Comparison of ENCODE assay signal across 9 cellular contexts in genomic region chr1:156571261-156571958, GRCh38. TPM values are rescaled to one million over a fixed set of nuclear protein-coding genes. Genes with fewer than 3 reads are reported as not detected.
DNase-seq lines count a peak whose midpoint lies in the region; ATAC-seq, FAIRE-seq and TF ChIP-seq lines count a peak whose summit lies in the region.
"Had no signal": no experiment of that assay in that cellular context is flagged by ENCODE, and none has a peak within 500 bp of the region (broad histone marks: within the 10 kb centered on the region; RNA-seq: fewer than 3 reads in every experiment).

No MANE protein-coding gene starts in this region.

- H3K79me2 ChIP-seq in K562 (ENCODE audit: control insufficient read depth, insufficient read depth, low read length), result peaks cover 22% of the 10 kb centered on the region; the same call in 2 of the 3 replicates

- peak overlapping the region; percentile 33 to 86 (median 62) for H3K27ac Mint-ChIP-seq in nephron

- peak overlapping the region; percentile 90 to 96 (median 94) for H3K4me3 Mint-ChIP-seq in nephron

- H3K9ac ChIP-seq in K562 (ENCODE audit: insufficient read depth in 1 of 2, low read depth in 2 of 2, low read length in 2 of 2), result peak overlapping the region; percentile 74 to 97; a peak in 3 of 4 replicates

- intact Hi-C loops in K562 (cut with micrococcal nuclease), result no loop called here

- H3K4me2 ChIP-seq in K562 (ENCODE audit: insufficient read depth, low read length), result peak overlapping the region; percentile 89

- H3K27me3 Mint-ChIP-seq in nephron (ENCODE audit: low read depth), result peaks cover 10% of the 10 kb centered on the region

- TF ChIP-seq EP300 in K562 (IDR thresholded peaks at IDR 0.05; ENCODE audit: low read length), result no peak

- BruUV-seq in K562 (replicated peaks; lab: Mats Ljungman, UMichigan), result no TSS peak

- POLR2A ChIA-PET in K562 (lab: Yijun Ruan, JAX), result interaction anchor here (0.8 to 1.6 kb wide), 5 partner anchors 10 to 71 kb away, joined by 3 to 7 read pairs (median 3); partner anchors contain the start of gene MEF2D

- no peaks in the 10 kb centered on the region for H3K9me3 ChIP-seq in K562 (replicated peaks; ENCODE audit: control insufficient read depth, insufficient read depth, low read depth, low read length)

- peak; percentile 51 for ATAC-seq in K562
- no peak for ATAC-seq in GM21360 (IDR thresholded peaks at IDR 0.05; ENCODE audit: unreplicated experiment)
- no peak for ATAC-seq in HG02870 (IDR thresholded peaks at IDR 0.05; ENCODE audit: unreplicated experiment)

- H3K9me3 Mint-ChIP-seq in nephron, result no peaks in the 10 kb centered on the region

- peaks cover 23% of the 10 kb centered on the region for H3K4me1 Mint-ChIP-seq in nephron

- H3K36me3 ChIP-seq in K562 (ENCODE audit: control insufficient read depth, insufficient read depth, low read length), result peaks cover 6% of the 10 kb centered on the region; the same call in 2 of the 3 replicates

- H3K27ac ChIP-seq in K562 (ENCODE audit: extremely low read depth, low read depth, low read length), result peak overlapping the region; percentile 43

- H3K4me3 ChIP-seq in K562, result peak overlapping the region; percentile 84

- peaks cover 8% of the 10 kb centered on the region for H3K9me1 ChIP-seq in K562 (ENCODE audit: control insufficient read depth, insufficient read depth, low read length)

- TF ChIP-seq POLR2A in K562 (conservative IDR thresholded peaks at IDR 0.05), result no peak

- peak; percentile 64 for FAIRE-seq in K562 (lab: Jason Lieb, UNC)

- no peak for TF ChIP-seq CTCF in K562 (IDR thresholded peaks at IDR 0.05 in 2 of 3, conservative IDR thresholded peaks at IDR 0.05 in 1 of 3; ENCODE audit: insufficient read depth in 2 of 3, low read depth in 1 of 3, low read length in 3 of 3)
- TF ChIP-seq CTCF in nephron (IDR thresholded peaks at IDR 0.05; ENCODE audit: unreplicated experiment in 3 of 3), result no peak

- no peaks in the 10 kb centered on the region for H4K20me1 ChIP-seq in K562 (replicated peaks; ENCODE audit: control insufficient read depth, insufficient read depth, low read length)

- peaks cover 9% of the 10 kb centered on the region for H3K36me3 Mint-ChIP-seq in nephron (ENCODE audit: low read depth)

- TF ChIP-seq RAD21 in K562 (CRISPR knock-in tag; conservative IDR thresholded peaks at IDR 0.05 in 1 of 2, IDR thresholded peaks at IDR 0.05 in 1 of 2), result no peak

- WGBS in K562 (ENCODE audit: insufficient coverage, low coverage, missing lambda C conversion rate), result 17% methylated on average over 4 of the region's 4 CpGs

- H3K4me1 ChIP-seq in K562 (replicated peaks in 1 of 2; ENCODE audit: control insufficient read depth in 2 of 2, insufficient read depth in 2 of 2, low read length in 2 of 2), result peaks cover 11 to 19% of the 10 kb centered on the region in 2 experiments

- DNase-seq in Daoy (ENCODE audit: low read depth) (peak; percentile 84), M059J (ENCODE audit: low read depth) (peak; percentile 91), K562 (ENCODE audit: extremely low read depth in 1 of 4, low spot score in 3 of 4) (peak in 1 of 4 experiments; percentile 40), 8988T (no peak), NCI-H748 treated with DMSO at 0.1 percent for 48 hours (lab: John Stamatoyannopoulos, UW) (no peak)

- in situ Hi-C loops in K562 (cut with MboI), result no loop called here

- H2AFZ ChIP-seq in K562 (ENCODE audit: low read depth, low read length), result peak overlapping the region; percentile 93

- no peaks in the 10 kb centered on the region for H3K27me3 ChIP-seq in K562 (ENCODE audit: control insufficient read depth in 2 of 2, insufficient read depth in 2 of 2, low read length in 2 of 2)

- CTCF ChIA-PET in K562 (lab: Yijun Ruan, JAX; ENCODE audit: low intra/inter-chr PET ratio), result no interaction called here

RNA-seq across cellular contexts. Expression of gene IQGAP3, which starts 1.0 kb away (rescaled TPM):
- total RNA-seq in Daoy (2014; rRNA removed; shearing (Covaris generic)), result 43.6 and 45.7 TPM in 2 replicates
- total RNA-seq in M059J (2014; rRNA removed; shearing (Covaris generic)), result 23.7 and 40.5 TPM in 2 replicates
- total RNA-seq in K562 (2011; cell fraction: chromatin; rRNA removed; ENCODE audit: low replicate concordance), result 82.6 and 114 TPM in 2 replicates
- 58.8 and 62.5 TPM in 2 replicates for total RNA-seq in K562 (2011; cell fraction: nucleolus; rRNA removed)
- total RNA-seq in K562 (2011; cell fraction: nucleoplasm; rRNA removed), result 60.2 and 63.7 TPM in 2 replicates
- total RNA-seq in K562 (2014; rRNA removed), result 10.5 and 14.4 TPM in 2 replicates
- 6.4 and 8.4 TPM in 2 replicates for total RNA-seq in K562 (2014; rRNA removed; fragmentation: Illumina TruSeq; extraction: Trizol)
- total RNA-seq in K562 (2015; rRNA removed; fragmentation: Illumina TruSeq; extraction: Trizol), result 9.2 and 10.8 TPM in 2 replicates
- total RNA-seq in K562 (2021), result 14.1 and 16.6 TPM in 2 replicates
- 14.1 and 32.1 TPM in 2 replicates for polyA plus RNA-seq in K562 (2011; rRNA removed)
- polyA plus RNA-seq in K562 (2011; cell fraction: cytosol; rRNA removed), result 9.2 and 12.7 TPM in 2 replicates
- polyA plus RNA-seq in K562 (2011; cell fraction: nucleus; rRNA removed), result 162 and 212 TPM in 2 replicates
- polyA plus RNA-seq in K562 (2012), result 12.9 and 29.3 TPM in 2 replicates
- polyA plus RNA-seq in K562 (2014; fragmentation: Illumina TruSeq; extraction: Trizol), result 11.0 and 11.9 TPM in 2 replicates
- polyA plus RNA-seq in K562 (2014; fragmentation: Nextera tagmentation; extraction: Ambion mirVana), result 1 to 10 TPM; 1.4 TPM
- polyA plus RNA-seq in K562 (2014; rRNA removed), result 10.5 and 16.5 TPM in 2 replicates
- 16.0 and 26.5 TPM in 2 replicates for polyA minus RNA-seq in K562 (2011; rRNA and poly(A)+ RNA removed)
- polyA minus RNA-seq in K562 (2011; cell fraction: cytosol; rRNA and poly(A)+ RNA removed), result 7.9 and 16.4 TPM in 2 replicates
- polyA minus RNA-seq in K562 (2011; cell fraction: nucleus; rRNA and poly(A)+ RNA removed), result 23.0 and 48.5 TPM in 2 replicates

RNA-seq across cellular contexts. Expression of gene TTC24, which starts 8.1 kb away (rescaled TPM):
- total RNA-seq in Daoy (2014; rRNA removed; shearing (Covaris generic)), result not detected in 2 replicates
- not detected in 2 replicates for total RNA-seq in M059J (2014; rRNA removed; shearing (Covaris generic))
- total RNA-seq in K562 (2011; cell fraction: chromatin; rRNA removed; ENCODE audit: low replicate concordance), result not detected in 2 replicates
- not detected in 2 replicates for total RNA-seq in K562 (2011; cell fraction: nucleolus; rRNA removed)
- not detected in 2 replicates for total RNA-seq in K562 (2011; cell fraction: nucleoplasm; rRNA removed)
- total RNA-seq in K562 (2014; rRNA removed) (not detected in 2 replicates), K562 (2014; rRNA removed; fragmentation: Illumina TruSeq; extraction: Trizol) (not detected in 2 replicates), K562 (2015; rRNA removed; fragmentation: Illumina TruSeq; extraction: Trizol) (not detected in 2 replicates), K562 (2021) (not detected in 2 replicates)
- polyA plus RNA-seq in K562 (2011; rRNA removed) (not detected in 2 replicates), K562 (2014; fragmentation: Illumina TruSeq; extraction: Trizol) (not detected in 2 replicates), K562 (2014; fragmentation: Nextera tagmentation; extraction: Ambion mirVana) (not detected), K562 (2014; rRNA removed) (not detected in 2 replicates)
- polyA plus RNA-seq in K562 (2011; cell fraction: cytosol; rRNA removed), result not detected in 2 replicates
- polyA plus RNA-seq in K562 (2011; cell fraction: nucleus; rRNA removed), result not detected in 2 replicates
- not detected in 2 replicates for polyA plus RNA-seq in K562 (2012)
- polyA minus RNA-seq in K562 (2011; rRNA and poly(A)+ RNA removed), result not detected in 2 replicates
- polyA minus RNA-seq in K562 (2011; cell fraction: cytosol; rRNA and poly(A)+ RNA removed), result not detected in 2 replicates
- polyA minus RNA-seq in K562 (2011; cell fraction: nucleus; rRNA and poly(A)+ RNA removed), result not detected in 2 replicates

RNA-seq across cellular contexts. Expression of gene NAXE, which starts 20.2 kb away (rescaled TPM):
- total RNA-seq in Daoy (2014; rRNA removed; shearing (Covaris generic)), result 81.9 and 87.9 TPM in 2 replicates
- 120 and 139 TPM in 2 replicates for total RNA-seq in M059J (2014; rRNA removed; shearing (Covaris generic))
- 43.8 and 126 TPM in 2 replicates for total RNA-seq in K562 (2011; cell fraction: chromatin; rRNA removed; ENCODE audit: low replicate concordance)
- 112 and 139 TPM in 2 replicates for total RNA-seq in K562 (2011; cell fraction: nucleolus; rRNA removed)
- total RNA-seq in K562 (2011; cell fraction: nucleoplasm; rRNA removed), result 102 TPM in 2 replicates
- total RNA-seq in K562 (2014; rRNA removed) (122 and 150 TPM in 2 replicates), K562 (2014; rRNA removed; fragmentation: Illumina TruSeq; extraction: Trizol) (76.6 and 99.9 TPM in 2 replicates), K562 (2015; rRNA removed; fragmentation: Illumina TruSeq; extraction: Trizol) (90.0 and 93.1 TPM in 2 replicates), K562 (2021) (112 and 113 TPM in 2 replicates)
- polyA plus RNA-seq in K562 (2011; rRNA removed) (38.4 and 66.9 TPM in 2 replicates), K562 (2014; fragmentation: Illumina TruSeq; extraction: Trizol) (136 and 137 TPM in 2 replicates), K562 (2014; fragmentation: Nextera tagmentation; extraction: Ambion mirVana) (10 to 100 TPM; 27.3 to 38.2 TPM), K562 (2014; rRNA removed) (77.2 and 85.8 TPM in 2 replicates)
- 81.6 and 136 TPM in 2 replicates for polyA plus RNA-seq in K562 (2011; cell fraction: cytosol; rRNA removed)
- 82.3 and 92.2 TPM in 2 replicates for polyA plus RNA-seq in K562 (2011; cell fraction: nucleus; rRNA removed)
- 106 and 111 TPM in 2 replicates for polyA plus RNA-seq in K562 (2012)
- polyA minus RNA-seq in K562 (2011; rRNA and poly(A)+ RNA removed), result 31.2 and 45.6 TPM in 2 replicates
- polyA minus RNA-seq in K562 (2011; cell fraction: cytosol; rRNA and poly(A)+ RNA removed), result 23.6 and 34.6 TPM in 2 replicates
- 40.1 and 65.3 TPM in 2 replicates for polyA minus RNA-seq in K562 (2011; cell fraction: nucleus; rRNA and poly(A)+ RNA removed)

RNA-seq across cellular contexts. Expression of gene GPATCH4, which starts 29.9 kb away (rescaled TPM):
- 32.6 and 42.1 TPM in 2 replicates for total RNA-seq in Daoy (2014; rRNA removed; shearing (Covaris generic))
- 16.9 and 20.7 TPM in 2 replicates for total RNA-seq in M059J (2014; rRNA removed; shearing (Covaris generic))
- total RNA-seq in K562 (2011; cell fraction: chromatin; rRNA removed; ENCODE audit: low replicate concordance), result 75.8 and 111 TPM in 2 replicates
- total RNA-seq in K562 (2011; cell fraction: nucleolus; rRNA removed), result 69.5 and 70.0 TPM in 2 replicates
- total RNA-seq in K562 (2011; cell fraction: nucleoplasm; rRNA removed), result 69.2 and 102 TPM in 2 replicates
- total RNA-seq in K562 (2014; rRNA removed), result 43.7 and 47.5 TPM in 2 replicates
- 73.1 and 76.5 TPM in 2 replicates for total RNA-seq in K562 (2014; rRNA removed; fragmentation: Illumina TruSeq; extraction: Trizol)
- total RNA-seq in K562 (2015; rRNA removed; fragmentation: Illumina TruSeq; extraction: Trizol), result 75.8 and 79.5 TPM in 2 replicates
- total RNA-seq in K562 (2021), result 45.8 and 51.4 TPM in 2 replicates
- 51.5 and 57.9 TPM in 2 replicates for polyA plus RNA-seq in K562 (2011; rRNA removed)
- polyA plus RNA-seq in K562 (2011; cell fraction: cytosol; rRNA removed), result 29.4 and 32.0 TPM in 2 replicates
- 51.1 and 51.7 TPM in 2 replicates for polyA plus RNA-seq in K562 (2011; cell fraction: nucleus; rRNA removed)
- 27.1 and 86.2 TPM in 2 replicates for polyA plus RNA-seq in K562 (2012)
- 94.7 and 105 TPM in 2 replicates for polyA plus RNA-seq in K562 (2014; fragmentation: Illumina TruSeq; extraction: Trizol)
- 10 to 100 TPM; 82.1 to 90.8 TPM for polyA plus RNA-seq in K562 (2014; fragmentation: Nextera tagmentation; extraction: Ambion mirVana)
- polyA plus RNA-seq in K562 (2014; rRNA removed), result 53.9 and 59.3 TPM in 2 replicates
- 72.9 and 74.3 TPM in 2 replicates for polyA minus RNA-seq in K562 (2011; rRNA and poly(A)+ RNA removed)
- polyA minus RNA-seq in K562 (2011; cell fraction: cytosol; rRNA and poly(A)+ RNA removed), result 17.4 and 29.2 TPM in 2 replicates
- 49.8 and 60.9 TPM in 2 replicates for polyA minus RNA-seq in K562 (2011; cell fraction: nucleus; rRNA and poly(A)+ RNA removed)

RNA-seq across cellular contexts. Expression of gene HAPLN2, which starts 47.8 kb away (rescaled TPM):
- total RNA-seq in Daoy (2014; rRNA removed; shearing (Covaris generic)), result 0.23 TPM in 1 of 2 replicates, not detected in the other
- not detected in 2 replicates for total RNA-seq in M059J (2014; rRNA removed; shearing (Covaris generic))
- 1.4 TPM in 1 of 2 replicates, not detected in the other for total RNA-seq in K562 (2011; cell fraction: chromatin; rRNA removed; ENCODE audit: low replicate concordance)
- total RNA-seq in K562 (2011; cell fraction: nucleolus; rRNA removed), result 3.0 TPM in 2 replicates
- total RNA-seq in K562 (2011; cell fraction: nucleoplasm; rRNA removed), result 0.53 and 0.88 TPM in 2 replicates
- 3.1 and 3.8 TPM in 2 replicates for total RNA-seq in K562 (2014; rRNA removed)
- not detected in 2 replicates for total RNA-seq in K562 (2014; rRNA removed; fragmentation: Illumina TruSeq; extraction: Trizol)
- total RNA-seq in K562 (2015; rRNA removed; fragmentation: Illumina TruSeq; extraction: Trizol), result 0.14 and 0.19 TPM in 2 replicates
- total RNA-seq in K562 (2021), result 3.6 and 5.2 TPM in 2 replicates
- 0.39 and 0.76 TPM in 2 replicates for polyA plus RNA-seq in K562 (2011; rRNA removed)
- 1.3 and 4.1 TPM in 2 replicates for polyA plus RNA-seq in K562 (2011; cell fraction: cytosol; rRNA removed)
- 6.5 and 10.9 TPM in 2 replicates for polyA plus RNA-seq in K562 (2011; cell fraction: nucleus; rRNA removed)
- 0.95 and 3.3 TPM in 2 replicates for polyA plus RNA-seq in K562 (2012)
- polyA plus RNA-seq in K562 (2014; fragmentation: Illumina TruSeq; extraction: Trizol), result 0.17 TPM in 1 of 2 replicates, not detected in the other
- not detected for polyA plus RNA-seq in K562 (2014; fragmentation: Nextera tagmentation; extraction: Ambion mirVana)
- polyA plus RNA-seq in K562 (2014; rRNA removed), result 4.4 and 4.5 TPM in 2 replicates
- 0.35 TPM in 1 of 2 replicates, not detected in the other for polyA minus RNA-seq in K562 (2011; rRNA and poly(A)+ RNA removed)
- not detected in 2 replicates for polyA minus RNA-seq in K562 (2011; cell fraction: cytosol; rRNA and poly(A)+ RNA removed)
- polyA minus RNA-seq in K562 (2011; cell fraction: nucleus; rRNA and poly(A)+ RNA removed), result 3.1 and 3.8 TPM in 2 replicates
- total RNA-seq: activated CD8-positive, alpha-beta memory T cell treated with anti-CD3 and anti-CD28 coated beads for 36 hours had no signal

Comparison
In these comparisons a context has a peak if more than half of its experiments do, and no peak if none do; other contexts are left out.
1. DNase-seq: peak in Daoy (single experiment) and M059J (single experiment); none in 8988T (single experiment) and NCI-H748 treated with DMSO at 0.1 percent for 48 hours (single experiment).